In the genomic region with DNA sequence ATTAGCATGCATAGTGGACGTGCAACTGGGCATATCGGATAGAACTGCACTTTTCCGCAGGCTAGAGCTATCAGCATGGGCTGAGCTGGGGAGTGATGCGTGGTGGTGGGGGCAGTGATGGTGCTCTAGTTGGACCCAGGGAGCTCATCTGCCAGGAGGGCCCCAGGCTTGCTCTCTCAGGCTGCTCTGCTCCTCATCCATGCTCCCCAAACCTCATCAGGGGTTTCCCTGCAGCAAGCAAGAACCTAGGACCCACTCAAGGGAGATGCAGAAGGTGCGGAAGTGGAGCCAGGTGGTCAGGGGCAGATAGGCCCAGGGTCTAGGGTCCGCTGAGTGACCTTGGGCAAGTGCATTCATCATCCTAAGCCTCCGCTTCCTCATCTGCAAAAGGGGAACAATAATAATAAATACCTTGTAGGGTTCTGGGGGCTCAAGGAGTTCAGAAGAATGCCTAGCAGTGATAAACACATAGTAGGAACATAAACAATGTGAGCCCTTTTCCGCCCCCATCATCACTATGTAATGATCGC, we compare ENCODE assay signal across 26 cellular contexts.
"Had no signal": no experiment of that assay in that cellular context is flagged by ENCODE, and none has a peak within 500 bp of the region (broad histone marks: within the 10 kb centered on the region; RNA-seq: fewer than 3 reads in every experiment).

No MANE protein-coding gene starts in this region.

- H3K4me1 ChIP-seq: colonic mucosa, esophagus muscularis mucosa, foreskin keratinocyte, gastroesophageal sphincter, heart right ventricle, pancreas, right lobe of liver, tibial artery had no signal

- H3K27me3 ChIP-seq: colonic mucosa, esophagus muscularis mucosa, foreskin keratinocyte, gastroesophageal sphincter, pancreas, right lobe of liver, tibial artery had no signal

- H3K9me3 Mint-ChIP-seq: central memory CD8-positive, alpha-beta T cell; stimulated activated naive CD8-positive, alpha-beta T cell treated with anti-CD3 and anti-CD28 coated beads, Interleukin-15, amount 100 ng/mL, for 72 hours; type B pancreatic cell had no signal

- H3K4me3 ChIP-seq: colonic mucosa, esophagus muscularis mucosa, gastroesophageal sphincter, heart right ventricle, pancreas, right lobe of liver, tibial artery had no signal

- H3K27ac Mint-ChIP-seq: naive thymus-derived CD4-positive, alpha-beta T cell; nephron progenitor cell; progenitor cell of endocrine pancreas; stimulated activated naive CD8-positive, alpha-beta T cell treated with anti-CD3 and anti-CD28 coated beads, Interleukin-15, amount 100 ng/mL, for 72 hours; type B pancreatic cell had no signal

- DNase-seq: colonic mucosa; dermis blood vessel endothelial cell; effector memory CD4-positive, alpha-beta T cell; foreskin keratinocyte; heart right ventricle; hippocampal formation; mesenchymal stem cell; midbrain; naive thymus-derived CD4-positive, alpha-beta T cell; nephron progenitor cell; occipital lobe; right lobe of liver; small intestine; stimulated activated CD4-positive, alpha-beta T cell treated with anti-CD3 and anti-CD28 coated beads, Interleukin-12 subunit alpha, Interleukin-12 subunit beta, amount 100 ng/mL, for 4 hours; stimulated activated CD4-positive, alpha-beta T cell treated with anti-CD3 and anti-CD28 coated beads, Interleukin-1b, Interleukin-23, amount 100 ng/mL, for 48 hours; stimulated activated CD4-positive, alpha-beta T cell treated with anti-CD3 and anti-CD28 coated beads, Interleukin-4, amount 100 ng/mL, for 1 hour; stimulated activated CD8-positive, alpha-beta memory T cell treated with anti-CD3 and anti-CD28 coated beads, Interleukin-4, amount 100 ng/mL, for 48 hours; stimulated activated naive CD4-positive, alpha-beta T cell; stimulated activated naive CD8-positive, alpha-beta T cell treated with anti-CD3 and anti-CD28 coated beads, Interleukin-15, amount 100 ng/mL, for 72 hours; tibial artery had no signal

- H3K27me3 Mint-ChIP-seq: central memory CD8-positive, alpha-beta T cell; naive thymus-derived CD4-positive, alpha-beta T cell; stimulated activated naive CD8-positive, alpha-beta T cell treated with anti-CD3 and anti-CD28 coated beads, Interleukin-15, amount 100 ng/mL, for 72 hours; type B pancreatic cell had no signal

- H3K4me3 Mint-ChIP-seq: central memory CD8-positive, alpha-beta T cell; naive thymus-derived CD4-positive, alpha-beta T cell; nephron progenitor cell; stimulated activated naive CD8-positive, alpha-beta T cell treated with anti-CD3 and anti-CD28 coated beads, Interleukin-15, amount 100 ng/mL, for 72 hours; type B pancreatic cell had no signal

- H3K36me3 Mint-ChIP-seq: naive thymus-derived CD4-positive, alpha-beta T cell; type B pancreatic cell had no signal

- H3K9me3 ChIP-seq: colonic mucosa, esophagus muscularis mucosa, gastroesophageal sphincter, heart right ventricle, pancreas, right lobe of liver, tibial artery had no signal

- H3K36me3 ChIP-seq: colonic mucosa, esophagus muscularis mucosa, gastroesophageal sphincter, heart right ventricle, pancreas, right lobe of liver, tibial artery had no signal

- H3K4me1 Mint-ChIP-seq: central memory CD8-positive, alpha-beta T cell; naive thymus-derived CD4-positive, alpha-beta T cell; stimulated activated naive CD8-positive, alpha-beta T cell treated with anti-CD3 and anti-CD28 coated beads, Interleukin-15, amount 100 ng/mL, for 72 hours had no signal

- H3K27ac ChIP-seq: colonic mucosa, esophagus muscularis mucosa, foreskin keratinocyte, gastroesophageal sphincter, heart right ventricle, pancreas, right lobe of liver, tibial artery had no signal
